Comparison of ENCODE assay signal across 8 cellular contexts in genomic region chr22:46052801-46053562, GRCh38.
DNase-seq lines count a peak whose midpoint lies in the region; ATAC-seq, FAIRE-seq and TF ChIP-seq lines count a peak whose summit lies in the region.

No MANE protein-coding gene starts in this region.

- POLR2A ChIA-PET in SK-N-SH (lab: Yijun Ruan, JAX), result interaction anchor here (0.9 to 8.1 kb wide), 16 partner anchors 10 to 189 kb away, joined by 3 to 63 read pairs (median 7); no protein-coding TSS in a partner anchor

- H2AFZ ChIP-seq in SK-N-SH (ENCODE audit: low read depth), result no peak overlapping the region; the same call in 1 of the 2 replicates

- no peaks in the 10 kb centered on the region for H4K20me1 ChIP-seq in SK-N-SH (ENCODE audit: insufficient read depth)

- FAIRE-seq in GM12892 (lab: Jason Lieb, UNC), result peak; percentile 78

- H3K9me3 ChIP-seq in SK-N-SH (no peaks in the 10 kb centered on the region), upper lobe of left lung (no peaks in the 10 kb centered on the region)

- H3K27me3 ChIP-seq in SK-N-SH (ENCODE audit: insufficient read depth), result no peaks in the 10 kb centered on the region
- no peaks in the 10 kb centered on the region for H3K27me3 ChIP-seq in upper lobe of left lung

- peaks cover 42% of the 10 kb centered on the region for H3F3A ChIP-seq in SK-N-SH (replicated peaks; ENCODE audit: insufficient read depth)

- CTCF ChIA-PET in SK-N-SH (lab: Yijun Ruan, JAX), result interaction anchor here (0.6 to 10.4 kb wide), 15 partner anchors 10 to 225 kb away, joined by 3 to 76 read pairs (median 3); no protein-coding TSS in a partner anchor

- ATAC-seq in upper lobe of left lung (ENCODE audit: low FRiP score in 2 of 2) (peak; percentile 47 to 52), GM19467 (IDR thresholded peaks at IDR 0.05; ENCODE audit: unreplicated experiment) (no peak)

- TF ChIP-seq CTCF in 22Rv1 (IDR thresholded peaks at IDR 0.05) (no peak), SK-N-SH (IDR thresholded peaks at IDR 0.05) (no peak), upper lobe of left lung (IDR thresholded peaks at IDR 0.05) (no peak)

- TF ChIP-seq POLR2A in GM12892 (IDR thresholded peaks at IDR 0.05; ENCODE audit: low read depth, low read length) (no peak), upper lobe of left lung (IDR thresholded peaks at IDR 0.05) (peak in 2 of 4 donors; percentile 8 to 12)

- peak overlapping the region; percentile 97 for H3K9ac ChIP-seq in SK-N-SH

- H3K79me2 ChIP-seq in SK-N-SH (ENCODE audit: insufficient read depth), result peaks cover 61% of the 10 kb centered on the region

- TF ChIP-seq EP300 in SK-N-SH (IDR thresholded peaks at IDR 0.05; ENCODE audit: borderline replicate concordance in 1 of 2, low read depth in 1 of 2, low read length in 1 of 2) (no peak), upper lobe of left lung (IDR thresholded peaks at IDR 0.05) (no peak)

- no peaks in the 10 kb centered on the region for H3K36me3 ChIP-seq in SK-N-SH (replicated peaks in 1 of 2; ENCODE audit: control insufficient read depth in 1 of 2, insufficient read depth in 2 of 2, low read length in 1 of 2)
- H3K36me3 ChIP-seq in upper lobe of left lung, result no peaks in the 10 kb centered on the region

- 11% methylated on average over 23 of the region's 26 CpGs for WGBS in SK-N-SH (ENCODE audit: low lambda C conversion rate)
- 0 to 3% methylated on average over 21 to 26 of the region's 26 CpGs for WGBS in upper lobe of left lung, 2 donors

- H3K4me2 ChIP-seq in SK-N-SH, result peak overlapping the region; percentile 98

- H3K4me3 ChIP-seq in SK-N-SH (ENCODE audit: low read depth in 2 of 2, low read length in 1 of 2) (peak overlapping the region; percentile 67), upper lobe of left lung (peak overlapping the region; percentile 67 to 91 (median 79))

- DNase-seq in GM12892 (ENCODE audit: insufficient read length), result no peak
- peak; percentile 85 for DNase-seq in SK-N-SH
- DNase-seq in dermis blood vessel endothelial cell, result peak; percentile 45
- peak; percentile 55 for DNase-seq in middle frontal gyrus (ENCODE audit: extremely low spot score, low spot score)
- DNase-seq in upper lobe of left lung, result peak in 1 of 2 donors; percentile 71
- DNase-seq in NCI-H446 (lab: John Stamatoyannopoulos, UW), result no peak

- no peaks in the 10 kb centered on the region for H3K9me2 ChIP-seq in SK-N-SH

- H3K4me1 ChIP-seq in SK-N-SH (ENCODE audit: control insufficient read depth in 1 of 2, insufficient read depth in 2 of 2, low read depth in 1 of 2, low read length in 1 of 2) (peaks cover 36 to 55% of the 10 kb centered on the region in 2 experiments), upper lobe of left lung (peaks cover 64 to 91% (median 68%) of the 10 kb centered on the region in 4 donors)

- H3K27ac ChIP-seq in 22Rv1 (peak overlapping the region; percentile 100), SK-N-SH (ENCODE audit: low read depth in 2 of 2, low read length in 1 of 2) (peak overlapping the region; percentile 94 to 100), upper lobe of left lung (peak overlapping the region; percentile 99 to 100 (median 100))

- peak; percentile 29; the same call in 1 of the 2 replicates for TF ChIP-seq RAD21 in SK-N-SH (IDR thresholded peaks at IDR 0.05; ENCODE audit: low read length)

TF ChIP-seq in SK-N-SH, 30 proteins besides CTCF, POLR2A, EP300 and RAD21 (continues in another document):
- TF ChIP-seq REST (IDR thresholded peaks at IDR 0.05; ENCODE audit: low read depth, low read length), result no peak
- no peak for TF ChIP-seq YY1 (IDR thresholded peaks at IDR 0.05; ENCODE audit: low read depth)
- TF ChIP-seq SMC3 (IDR thresholded peaks at IDR 0.05; ENCODE audit: low read depth, low read length), result no peak; the same call in 1 of the 2 replicates
- no peak for TF ChIP-seq USF2 (IDR thresholded peaks at IDR 0.05; ENCODE audit: borderline replicate concordance, low read depth, low read length)
- no peak for TF ChIP-seq FOXJ3 (CRISPR knock-in tag; IDR thresholded peaks at IDR 0.05)
- peak; percentile 58 for TF ChIP-seq MXI1 (IDR thresholded peaks at IDR 0.05; ENCODE audit: low read depth, low read length)
- no peak for TF ChIP-seq MEF2A (IDR thresholded peaks at IDR 0.05; ENCODE audit: borderline replicate concordance, low read depth)
- no peak; the same call in 1 of the 2 replicates for TF ChIP-seq RCOR1 (IDR thresholded peaks at IDR 0.05; ENCODE audit: low read length)
- peak; percentile 34; the same call in 1 of the 2 replicates for TF ChIP-seq POLR2AphosphoS5 (IDR thresholded peaks at IDR 0.05; ENCODE audit: low read depth, low read length)
- no peak for TF ChIP-seq NRF1 (IDR thresholded peaks at IDR 0.05; ENCODE audit: low read depth, low read length)
- TF ChIP-seq TCF12 (IDR thresholded peaks at IDR 0.05), result no peak
- no peak for TF ChIP-seq EZH2phosphoT487 (IDR thresholded peaks at IDR 0.05; ENCODE audit: borderline replicate concordance, low read depth)
- no peak for TF ChIP-seq RXRA (IDR thresholded peaks at IDR 0.05; ENCODE audit: borderline replicate concordance, low read depth)
- TF ChIP-seq CHD2 (IDR thresholded peaks at IDR 0.05; ENCODE audit: low read length, partially characterized antibody), result no peak
- TF ChIP-seq, protein P1, sequence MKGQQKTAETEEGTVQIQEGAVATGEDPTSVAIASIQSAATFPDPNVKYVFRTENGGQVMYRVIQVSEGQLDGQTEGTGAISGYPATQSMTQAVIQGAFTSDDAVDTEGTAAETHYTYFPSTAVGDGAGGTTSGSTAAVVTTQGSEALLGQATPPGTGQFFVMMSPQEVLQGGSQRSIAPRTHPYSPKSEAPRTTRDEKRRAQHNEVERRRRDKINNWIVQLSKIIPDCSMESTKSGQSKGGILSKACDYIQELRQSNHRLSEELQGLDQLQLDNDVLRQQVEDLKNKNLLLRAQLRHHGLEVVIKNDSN (IDR thresholded peaks at IDR 0.05; ENCODE audit: borderline replicate concordance, low read depth), result no peak
- TF ChIP-seq, protein P2, sequence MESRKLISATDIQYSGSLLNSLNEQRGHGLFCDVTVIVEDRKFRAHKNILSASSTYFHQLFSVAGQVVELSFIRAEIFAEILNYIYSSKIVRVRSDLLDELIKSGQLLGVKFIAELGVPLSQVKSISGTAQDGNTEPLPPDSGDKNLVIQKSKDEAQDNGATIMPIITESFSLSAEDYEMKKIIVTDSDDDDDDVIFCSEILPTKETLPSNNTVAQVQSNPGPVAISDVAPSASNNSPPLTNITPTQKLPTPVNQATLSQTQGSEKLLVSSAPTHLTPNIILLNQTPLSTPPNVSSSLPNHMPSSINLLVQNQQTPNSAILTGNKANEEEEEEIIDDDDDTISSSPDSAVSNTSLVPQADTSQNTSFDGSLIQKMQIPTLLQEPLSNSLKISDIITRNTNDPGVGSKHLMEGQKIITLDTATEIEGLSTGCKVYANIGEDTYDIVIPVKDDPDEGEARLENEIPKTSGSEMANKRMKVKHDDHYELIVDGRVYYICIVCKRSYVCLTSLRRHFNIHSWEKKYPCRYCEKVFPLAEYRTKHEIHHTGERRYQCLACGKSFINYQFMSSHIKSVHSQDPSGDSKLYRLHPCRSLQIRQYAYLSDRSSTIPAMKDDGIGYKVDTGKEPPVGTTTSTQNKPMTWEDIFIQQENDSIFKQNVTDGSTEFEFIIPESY (IDR thresholded peaks at IDR 0.05; ENCODE audit: borderline replicate concordance, low read depth), result no peak
- TF ChIP-seq TEAD4 (IDR thresholded peaks at IDR 0.05; ENCODE audit: borderline replicate concordance, insufficient read depth), result no peak
- TF ChIP-seq ELF1 (IDR thresholded peaks at IDR 0.05), result no peak
- no peak for TF ChIP-seq FOXM1 (IDR thresholded peaks at IDR 0.05; ENCODE audit: low read depth)
- TF ChIP-seq TAF1 (IDR thresholded peaks at IDR 0.05; ENCODE audit: borderline replicate concordance, low read depth, low read length), result no peak
- TF ChIP-seq JUND (IDR thresholded peaks at IDR 0.05), result no peak
- peak; percentile 28; the same call in 1 of the 2 replicates for TF ChIP-seq SIN3A (IDR thresholded peaks at IDR 0.05; ENCODE audit: borderline replicate concordance, low read depth, low read length)

Comparison
In these comparisons a context has a peak if more than half of its experiments do, and no peak if none do; other contexts are left out.
1. DNase-seq: peak in SK-N-SH (single experiment), dermis blood vessel endothelial cell (single experiment) and middle frontal gyrus (single experiment); none in GM12892 (single experiment) and NCI-H446 (0 of 2).
2. Peak in every context shown above with its lines, with median percentiles within 50 percentile points of each other: H3K27ac ChIP-seq.